ENCODE assay signal across 2 cellular contexts in genomic region chr16:21613361-21613760, GRCh38.
TF ChIP-seq lines count a peak whose summit lies in the region.

No MANE protein-coding gene starts in this region.

TF ChIP-seq in SK-N-SH, 30 proteins besides CTCF, POLR2A, EP300 and RAD21 (continued from another document):
- TF ChIP-seq, protein P1, sequence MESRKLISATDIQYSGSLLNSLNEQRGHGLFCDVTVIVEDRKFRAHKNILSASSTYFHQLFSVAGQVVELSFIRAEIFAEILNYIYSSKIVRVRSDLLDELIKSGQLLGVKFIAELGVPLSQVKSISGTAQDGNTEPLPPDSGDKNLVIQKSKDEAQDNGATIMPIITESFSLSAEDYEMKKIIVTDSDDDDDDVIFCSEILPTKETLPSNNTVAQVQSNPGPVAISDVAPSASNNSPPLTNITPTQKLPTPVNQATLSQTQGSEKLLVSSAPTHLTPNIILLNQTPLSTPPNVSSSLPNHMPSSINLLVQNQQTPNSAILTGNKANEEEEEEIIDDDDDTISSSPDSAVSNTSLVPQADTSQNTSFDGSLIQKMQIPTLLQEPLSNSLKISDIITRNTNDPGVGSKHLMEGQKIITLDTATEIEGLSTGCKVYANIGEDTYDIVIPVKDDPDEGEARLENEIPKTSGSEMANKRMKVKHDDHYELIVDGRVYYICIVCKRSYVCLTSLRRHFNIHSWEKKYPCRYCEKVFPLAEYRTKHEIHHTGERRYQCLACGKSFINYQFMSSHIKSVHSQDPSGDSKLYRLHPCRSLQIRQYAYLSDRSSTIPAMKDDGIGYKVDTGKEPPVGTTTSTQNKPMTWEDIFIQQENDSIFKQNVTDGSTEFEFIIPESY (IDR thresholded peaks at IDR 0.05; ENCODE audit: borderline replicate concordance, low read depth): no peak
- TF ChIP-seq FOXM1 (IDR thresholded peaks at IDR 0.05; ENCODE audit: low read depth) (no peak), YY1 (IDR thresholded peaks at IDR 0.05; ENCODE audit: low read depth) (no peak), MXI1 (IDR thresholded peaks at IDR 0.05; ENCODE audit: low read depth, low read length) (no peak), IRF3 (IDR thresholded peaks at IDR 0.05; ENCODE audit: low read depth, low read length) (no peak), TAF1 (IDR thresholded peaks at IDR 0.05; ENCODE audit: borderline replicate concordance, low read depth, low read length) (no peak), REST (IDR thresholded peaks at IDR 0.05; ENCODE audit: low read depth, low read length) (no peak), EZH2phosphoT487 (IDR thresholded peaks at IDR 0.05; ENCODE audit: borderline replicate concordance, low read depth) (no peak), GABPA (IDR thresholded peaks at IDR 0.05; ENCODE audit: low read depth) (no peak), GATA2 (CRISPR knock-in tag; IDR thresholded peaks at IDR 0.05) (no peak), SIN3A (IDR thresholded peaks at IDR 0.05; ENCODE audit: borderline replicate concordance, low read depth, low read length) (no peak), MEF2A (IDR thresholded peaks at IDR 0.05; ENCODE audit: borderline replicate concordance, low read depth) (no peak), ELF1 (IDR thresholded peaks at IDR 0.05) (no peak), RFX5 (IDR thresholded peaks at IDR 0.05; ENCODE audit: low read length) (no peak)
- TF ChIP-seq, protein P2, sequence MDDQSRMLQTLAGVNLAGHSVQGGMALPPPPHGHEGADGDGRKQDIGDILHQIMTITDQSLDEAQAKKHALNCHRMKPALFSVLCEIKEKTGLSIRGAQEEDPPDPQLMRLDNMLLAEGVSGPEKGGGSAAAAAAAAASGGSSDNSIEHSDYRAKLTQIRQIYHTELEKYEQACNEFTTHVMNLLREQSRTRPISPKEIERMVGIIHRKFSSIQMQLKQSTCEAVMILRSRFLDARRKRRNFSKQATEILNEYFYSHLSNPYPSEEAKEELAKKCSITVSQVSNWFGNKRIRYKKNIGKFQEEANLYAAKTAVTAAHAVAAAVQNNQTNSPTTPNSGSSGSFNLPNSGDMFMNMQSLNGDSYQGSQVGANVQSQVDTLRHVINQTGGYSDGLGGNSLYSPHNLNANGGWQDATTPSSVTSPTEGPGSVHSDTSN (IDR thresholded peaks at IDR 0.05): no peak
- TF ChIP-seq, protein P3, sequence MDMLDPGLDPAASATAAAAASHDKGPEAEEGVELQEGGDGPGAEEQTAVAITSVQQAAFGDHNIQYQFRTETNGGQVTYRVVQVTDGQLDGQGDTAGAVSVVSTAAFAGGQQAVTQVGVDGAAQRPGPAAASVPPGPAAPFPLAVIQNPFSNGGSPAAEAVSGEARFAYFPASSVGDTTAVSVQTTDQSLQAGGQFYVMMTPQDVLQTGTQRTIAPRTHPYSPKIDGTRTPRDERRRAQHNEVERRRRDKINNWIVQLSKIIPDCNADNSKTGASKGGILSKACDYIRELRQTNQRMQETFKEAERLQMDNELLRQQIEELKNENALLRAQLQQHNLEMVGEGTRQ (IDR thresholded peaks at IDR 0.05; ENCODE audit: borderline replicate concordance, low read depth, low read length): no peak

TF ChIP-seq in SK-N-SH treated with all-trans-retinoic acid at 6 μM for 48 hours, 23 proteins besides CTCF, POLR2A, EP300 and RAD21 (continued from another document):
- TF ChIP-seq, protein P4, sequence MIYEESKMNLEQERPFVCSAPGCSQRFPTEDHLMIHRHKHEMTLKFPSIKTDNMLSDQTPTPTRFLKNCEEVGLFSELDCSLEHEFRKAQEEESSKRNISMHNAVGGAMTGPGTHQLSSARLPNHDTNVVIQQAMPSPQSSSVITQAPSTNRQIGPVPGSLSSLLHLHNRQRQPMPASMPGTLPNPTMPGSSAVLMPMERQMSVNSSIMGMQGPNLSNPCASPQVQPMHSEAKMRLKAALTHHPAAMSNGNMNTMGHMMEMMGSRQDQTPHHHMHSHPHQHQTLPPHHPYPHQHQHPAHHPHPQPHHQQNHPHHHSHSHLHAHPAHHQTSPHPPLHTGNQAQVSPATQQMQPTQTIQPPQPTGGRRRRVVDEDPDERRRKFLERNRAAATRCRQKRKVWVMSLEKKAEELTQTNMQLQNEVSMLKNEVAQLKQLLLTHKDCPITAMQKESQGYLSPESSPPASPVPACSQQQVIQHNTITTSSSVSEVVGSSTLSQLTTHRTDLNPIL (CRISPR knock-in tag; IDR thresholded peaks at IDR 0.05; ENCODE audit: low read depth): no peak
- no peak for TF ChIP-seq ZC3H10 (CRISPR knock-in tag; IDR thresholded peaks at IDR 0.05)
TF ChIP-seq in SK-N-SH treated with all-trans-retinoic acid at 6 μM for 48 hours: peak in this region for 0.
